In genomic region chr19:47813304-47813994, GRCh38 we compare ENCODE assay signal across 8 cellular contexts. TPM values are rescaled to one million over a fixed set of nuclear protein-coding genes. Genes with fewer than 3 reads are reported as not detected.
DNase-seq lines count a peak whose midpoint lies in the region; ATAC-seq and TF ChIP-seq lines count a peak whose summit lies in the region.

No MANE protein-coding gene starts in this region.

- H3K36me3 ChIP-seq in H7 (replicated peaks; ENCODE audit: control insufficient read depth, insufficient read depth, low read length), result no peaks in the 10 kb centered on the region
- H3K36me3 ChIP-seq in OCI-LY3 (replicated peaks; ENCODE audit: low read depth, low read length), result no peaks in the 10 kb centered on the region

- H3K27me3 Mint-ChIP-seq in natural killer cell treated with Interleukin-12 subunit alpha and Interleukin-12 subunit beta and Interleukin-15 and Interleukin-18, amount 100 ng/mL, for 72 hours, result peaks cover 6 to 8% of the 10 kb centered on the region in 2 donors

- no peaks in the 10 kb centered on the region for H3K9me3 ChIP-seq in OCI-LY3 (ENCODE audit: insufficient read depth, low read length)

- H3K27ac Mint-ChIP-seq in natural killer cell treated with Interleukin-12 subunit alpha and Interleukin-12 subunit beta and Interleukin-15 and Interleukin-18, amount 100 ng/mL, for 72 hours, result no peak overlapping the region

- H3K27ac ChIP-seq in OCI-LY3 (ENCODE audit: low read length), result no peak overlapping the region

- H3K27me3 ChIP-seq in H7 (ENCODE audit: control insufficient read depth, insufficient read depth, low read length), result no peaks in the 10 kb centered on the region
- H3K27me3 ChIP-seq in OCI-LY3 (ENCODE audit: low read depth, low read length), result no peaks in the 10 kb centered on the region; the same call in 1 of the 2 replicates

- H3K36me3 Mint-ChIP-seq in natural killer cell treated with Interleukin-12 subunit alpha and Interleukin-12 subunit beta and Interleukin-15 and Interleukin-18, amount 100 ng/mL, for 72 hours, result no peaks in the 10 kb centered on the region

- H3K79me2 ChIP-seq in OCI-LY3 (ENCODE audit: low read length), result no peaks in the 10 kb centered on the region

- no peak overlapping the region for H2AFZ ChIP-seq in OCI-LY3 (ENCODE audit: low read depth, low read length)

- no peaks in the 10 kb centered on the region for H4K20me1 ChIP-seq in OCI-LY3 (ENCODE audit: insufficient read depth, low read length)

- H3K4me3 Mint-ChIP-seq in natural killer cell treated with Interleukin-12 subunit alpha and Interleukin-12 subunit beta and Interleukin-15 and Interleukin-18, amount 100 ng/mL, for 72 hours, result no peak overlapping the region

- no peak overlapping the region for H3K9ac ChIP-seq in OCI-LY3 (ENCODE audit: low read length)

- no peaks in the 10 kb centered on the region for H3K4me1 ChIP-seq in OCI-LY3 (ENCODE audit: low read length)

- peak; percentile 71 for TF ChIP-seq CTCF in OCI-LY3 (IDR thresholded peaks at IDR 0.05; ENCODE audit: low read depth, low read length)

- H3K4me3 ChIP-seq in H7 (ENCODE audit: insufficient read depth, low read depth, low read length) (no peak overlapping the region), OCI-LY3 (ENCODE audit: low read length) (no peak overlapping the region)

- peak; percentile 46 for DNase-seq in Ammon's horn (ENCODE audit: low spot score)
- peak; percentile 95 for DNase-seq in H7
- DNase-seq in activated T-cell treated with anti-CD3 and anti-CD28 coated beads for 1 hour (ENCODE audit: low read depth), result peak; percentile 79
- DNase-seq in natural killer cell treated with Interleukin-12 subunit alpha and Interleukin-12 subunit beta and Interleukin-15 and Interleukin-18, amount 100 ng/mL, for 72 hours (ENCODE audit: low spot score), result peak; percentile 69
- peak; percentile 91 for DNase-seq in stimulated activated naive CD8-positive, alpha-beta T cell treated with anti-CD3 and anti-CD28 coated beads, Interleukin-15, Interleukin-2, amounts not matched to agents 100 U/mL and 50 U/mL, for 24 hours

- H3K9me3 Mint-ChIP-seq in natural killer cell treated with Interleukin-12 subunit alpha and Interleukin-12 subunit beta and Interleukin-15 and Interleukin-18, amount 100 ng/mL, for 72 hours, result no peaks in the 10 kb centered on the region

- no peak overlapping the region for H3K4me2 ChIP-seq in OCI-LY3 (ENCODE audit: low read length)

- ATAC-seq in esophagus mucosa (peak; percentile 71), GM19395 (IDR thresholded peaks at IDR 0.05; ENCODE audit: unreplicated experiment) (no peak)
- peak; percentile 62 to 83 for ATAC-seq in natural killer cell treated with Interleukin-12 subunit alpha and Interleukin-12 subunit beta and Interleukin-15 and Interleukin-18, amount 100 ng/mL, for 72 hours
- peak; percentile 81 for ATAC-seq in stimulated activated naive CD8-positive, alpha-beta T cell treated with anti-CD3 and anti-CD28 coated beads, Interleukin-15, Interleukin-2, amounts not matched to agents 100 U/mL and 50 U/mL, for 24 hours

- no peaks in the 10 kb centered on the region for H3K4me1 Mint-ChIP-seq in natural killer cell treated with Interleukin-12 subunit alpha and Interleukin-12 subunit beta and Interleukin-15 and Interleukin-18, amount 100 ng/mL, for 72 hours (ENCODE audit: low read depth in 2 of 2)

RNA-seq across cellular contexts. Expression of gene CRX, which starts 8.3 kb away (rescaled TPM):
- 0.07 and 0.63 TPM in 2 replicates for total RNA-seq in H7 (2014; rRNA removed; shearing (Covaris generic))
- total RNA-seq in esophagus mucosa, result not detected
- not detected for total RNA-seq in natural killer cell treated with Interleukin-12 subunit alpha and Interleukin-12 subunit beta and Interleukin-15 and Interleukin-18, amount 100 ng/mL, for 72 hours

RNA-seq across cellular contexts. Expression of gene TPRX1, which starts 9.1 kb away (rescaled TPM):
- total RNA-seq in H7 (2014; rRNA removed; shearing (Covaris generic)), result not detected in 2 replicates
- total RNA-seq in esophagus mucosa, result not detected
- total RNA-seq in natural killer cell treated with Interleukin-12 subunit alpha and Interleukin-12 subunit beta and Interleukin-15 and Interleukin-18, amount 100 ng/mL, for 72 hours, result not detected

RNA-seq across cellular contexts. Expression of gene SELENOW, which starts 34.9 kb away (rescaled TPM):
- 752 and 1,115 TPM in 2 replicates for total RNA-seq in H7 (2014; rRNA removed; shearing (Covaris generic))
- 152 TPM for total RNA-seq in esophagus mucosa
- total RNA-seq in natural killer cell treated with Interleukin-12 subunit alpha and Interleukin-12 subunit beta and Interleukin-15 and Interleukin-18, amount 100 ng/mL, for 72 hours, result 100 to 1,000 TPM in 1 of 2 donors, 10 to 100 TPM in 1; 68.9 to 118 TPM

RNA-seq across cellular contexts. Expression of gene TPRX2, which starts 45.6 kb away (rescaled TPM):
- total RNA-seq in H7 (2014; rRNA removed; shearing (Covaris generic)), result not detected in 2 replicates
- not detected for total RNA-seq in esophagus mucosa
- not detected for total RNA-seq in natural killer cell treated with Interleukin-12 subunit alpha and Interleukin-12 subunit beta and Interleukin-15 and Interleukin-18, amount 100 ng/mL, for 72 hours
